1 cellular context compared by ENCODE assay signal in the genomic region with DNA sequence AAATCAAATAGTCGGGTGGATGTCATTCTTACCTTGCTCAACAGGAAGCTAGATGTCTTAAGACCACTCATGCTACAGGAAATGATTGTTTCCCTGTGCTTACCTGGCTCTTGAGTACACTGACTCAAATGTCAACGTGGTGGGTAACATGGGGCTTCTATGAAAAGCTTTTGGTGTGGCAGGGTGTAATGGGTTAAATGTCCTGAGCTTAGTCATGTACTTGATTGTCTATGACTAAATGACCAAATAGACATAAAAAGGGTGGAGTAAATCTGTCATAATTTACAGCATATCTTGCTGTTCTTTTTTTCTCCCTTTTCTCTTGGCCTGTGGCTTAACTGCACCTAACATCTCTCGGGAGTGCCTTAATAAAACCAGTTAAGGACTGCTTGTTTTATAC.
TF ChIP-seq lines count a peak whose summit lies in the region.

No MANE protein-coding gene starts in this region.

TF ChIP-seq in IMR-90, 13 proteins besides CTCF, POLR2A, EP300 and RAD21:
- TF ChIP-seq, protein P1, sequence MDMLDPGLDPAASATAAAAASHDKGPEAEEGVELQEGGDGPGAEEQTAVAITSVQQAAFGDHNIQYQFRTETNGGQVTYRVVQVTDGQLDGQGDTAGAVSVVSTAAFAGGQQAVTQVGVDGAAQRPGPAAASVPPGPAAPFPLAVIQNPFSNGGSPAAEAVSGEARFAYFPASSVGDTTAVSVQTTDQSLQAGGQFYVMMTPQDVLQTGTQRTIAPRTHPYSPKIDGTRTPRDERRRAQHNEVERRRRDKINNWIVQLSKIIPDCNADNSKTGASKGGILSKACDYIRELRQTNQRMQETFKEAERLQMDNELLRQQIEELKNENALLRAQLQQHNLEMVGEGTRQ (IDR thresholded peaks at IDR 0.05; ENCODE audit: low read depth, low read length), result no peak
- TF ChIP-seq RCOR1 (IDR thresholded peaks at IDR 0.05; ENCODE audit: insufficient replicate concordance, low read length), result no peak
- TF ChIP-seq, protein P2, sequence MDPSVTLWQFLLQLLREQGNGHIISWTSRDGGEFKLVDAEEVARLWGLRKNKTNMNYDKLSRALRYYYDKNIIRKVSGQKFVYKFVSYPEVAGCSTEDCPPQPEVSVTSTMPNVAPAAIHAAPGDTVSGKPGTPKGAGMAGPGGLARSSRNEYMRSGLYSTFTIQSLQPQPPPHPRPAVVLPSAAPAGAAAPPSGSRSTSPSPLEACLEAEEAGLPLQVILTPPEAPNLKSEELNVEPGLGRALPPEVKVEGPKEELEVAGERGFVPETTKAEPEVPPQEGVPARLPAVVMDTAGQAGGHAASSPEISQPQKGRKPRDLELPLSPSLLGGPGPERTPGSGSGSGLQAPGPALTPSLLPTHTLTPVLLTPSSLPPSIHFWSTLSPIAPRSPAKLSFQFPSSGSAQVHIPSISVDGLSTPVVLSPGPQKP (IDR thresholded peaks at IDR 0.05; ENCODE audit: borderline replicate concordance, low read depth, low read length), result no peak
- no peak for TF ChIP-seq RFX5 (IDR thresholded peaks at IDR 0.05; ENCODE audit: low read depth, low read length)
- TF ChIP-seq BHLHE40 (IDR thresholded peaks at IDR 0.05; ENCODE audit: low read depth, low read length), result no peak
- TF ChIP-seq MAZ (IDR thresholded peaks at IDR 0.05; ENCODE audit: borderline replicate concordance, low read depth, low read length), result no peak
- no peak for TF ChIP-seq CHD1 (IDR thresholded peaks at IDR 0.05; ENCODE audit: low read depth, low read length)
- no peak for TF ChIP-seq MAFK (IDR thresholded peaks at IDR 0.05; ENCODE audit: low read depth, low read length)
- no peak for TF ChIP-seq CEBPB (IDR thresholded peaks at IDR 0.05; ENCODE audit: low read depth, low read length)
- no peak for TF ChIP-seq FOS (IDR thresholded peaks at IDR 0.05; ENCODE audit: low read depth, low read length)
